ENCODE assay signal across 10 cellular contexts in the genomic region with DNA sequence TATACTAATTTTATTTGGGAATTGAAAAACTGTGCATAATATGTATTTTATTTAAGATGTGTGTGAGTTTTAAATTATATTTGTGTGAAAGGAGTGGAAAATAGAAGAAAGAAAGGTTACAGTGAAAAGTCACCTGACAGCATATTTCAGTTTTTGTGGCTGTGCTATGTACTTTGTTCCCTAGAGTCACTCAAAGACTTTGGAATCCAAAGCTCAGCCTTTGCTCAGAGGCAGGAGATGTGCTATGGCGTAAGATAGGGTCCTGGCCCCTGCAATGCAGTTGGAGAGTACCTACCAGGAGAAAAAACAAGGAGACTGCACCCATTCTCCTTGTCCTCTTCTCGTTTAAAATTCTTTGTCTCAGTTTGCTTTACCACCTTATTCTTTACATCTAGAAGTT. TPM values are rescaled to one million over a fixed set of nuclear protein-coding genes. Genes with fewer than 3 reads are reported as not detected.
"Had no signal": no experiment of that assay in that cellular context is flagged by ENCODE, and none has a peak within 500 bp of the region (broad histone marks: within the 10 kb centered on the region; RNA-seq: fewer than 3 reads in every experiment).

No MANE protein-coding gene starts in this region.

- H3K27ac ChIP-seq: GM23248 had no signal

- H3K27me3 Mint-ChIP-seq: IgD-negative memory B cell had no signal

- DNase-seq: GM23248, GOT3, H7, HFFc6, KBM-7 had no signal

- H3K9me3 Mint-ChIP-seq: HFFc6, IgD-negative memory B cell had no signal

- H3K4me3 Mint-ChIP-seq: HFFc6, IgD-negative memory B cell had no signal

- FAIRE-seq: HTR-8/SVneo had no signal

- H3K4me3 ChIP-seq: GM23248, HAP-1 had no signal

- H2AFZ ChIP-seq: GM23248 had no signal

- H3K27ac Mint-ChIP-seq: HFFc6, IgD-negative memory B cell had no signal

- H3K9me3 ChIP-seq: HAP-1 had no signal

- H3K36me3 ChIP-seq: HAP-1 had no signal

- H3K9ac ChIP-seq: GM23248 had no signal

- ATAC-seq: HCT116 had no signal

RNA-seq across cellular contexts. Expression of gene ZMYND12, which starts 10.2 kb away (rescaled TPM):
- total RNA-seq: HT-29 had no signal
